ENCODE assay signal across 8 cellular contexts in the genomic region with DNA sequence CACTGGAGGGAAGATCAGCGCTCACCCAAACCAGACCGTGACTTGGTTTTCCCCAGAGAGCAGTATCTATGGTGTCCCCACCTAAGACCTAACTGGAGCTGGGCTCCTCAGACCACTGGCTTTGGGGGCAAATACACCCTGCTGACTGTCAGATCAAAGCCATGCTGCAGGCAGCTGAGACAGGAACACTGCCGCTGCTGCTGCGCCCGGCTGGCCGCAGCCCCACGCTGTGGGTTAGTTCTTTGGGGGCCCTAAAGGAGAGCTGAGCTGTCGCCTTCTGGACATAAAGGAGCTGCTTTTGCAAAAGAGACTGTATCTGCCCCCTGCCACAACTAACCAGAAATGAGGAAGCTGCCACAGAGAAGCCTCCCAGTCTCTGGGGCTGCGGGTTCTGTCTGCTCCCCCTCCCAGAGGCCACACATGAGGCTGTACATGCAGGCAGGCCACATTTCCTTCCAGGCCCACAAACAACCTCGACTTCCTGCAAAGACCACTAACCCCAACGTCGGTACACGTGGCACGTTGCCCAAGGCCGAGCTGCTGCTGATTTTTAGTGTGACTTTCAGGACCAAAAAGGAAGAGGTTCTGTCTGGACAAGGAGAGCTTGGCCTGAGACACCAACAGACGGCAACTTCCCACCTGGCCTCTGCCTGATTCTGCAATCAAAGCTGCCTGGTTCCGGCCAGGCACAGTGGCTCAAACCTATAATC. TPM values are rescaled to one million over a fixed set of nuclear protein-coding genes. Genes with fewer than 3 reads are reported as not detected.
DNase-seq lines count a peak whose midpoint lies in the region; ATAC-seq and TF ChIP-seq lines count a peak whose summit lies in the region.

No MANE protein-coding gene starts in this region.

- ATAC-seq in GM18505 (IDR thresholded peaks at IDR 0.05; ENCODE audit: unreplicated experiment) (peak; percentile 57), HG02885 (IDR thresholded peaks at IDR 0.05; ENCODE audit: poor library complexity, unreplicated experiment) (peak; percentile 58), HG03442 (IDR thresholded peaks at IDR 0.05; ENCODE audit: unreplicated experiment) (no peak)
- ATAC-seq in naive thymus-derived CD8-positive, alpha-beta T cell: peak; percentile 70 to 79

- peak; percentile 67 for TF ChIP-seq POLR2A in GM18505 (IDR thresholded peaks at IDR 0.05; ENCODE audit: borderline replicate concordance, extremely low read depth, insufficient read depth, insufficient read length)

- POLR2A ChIA-PET in naive thymus-derived CD8-positive, alpha-beta T cell (lab: Charles Lee): interaction anchor here (0.9 to 1.5 kb wide), 5 partner anchors 10 to 258 kb away, joined by 3 to 13 read pairs (median 5); a partner anchor contains a TSS

- peak overlapping the region; percentile 16 for H3K27ac ChIP-seq in caudate nucleus (ENCODE audit: low read depth, low read length)

- H3K4me1 Mint-ChIP-seq in naive thymus-derived CD8-positive, alpha-beta T cell: peaks cover 24 to 82% (median 57%) of the 10 kb centered on the region in 4 donors

- peak overlapping the region; percentile 57 to 94 (median 90) for H3K27ac Mint-ChIP-seq in naive thymus-derived CD8-positive, alpha-beta T cell

- H3K27me3 Mint-ChIP-seq in naive thymus-derived CD8-positive, alpha-beta T cell: no peaks in the 10 kb centered on the region

- no peaks in the 10 kb centered on the region for H3K9me3 Mint-ChIP-seq in naive thymus-derived CD8-positive, alpha-beta T cell

- peak overlapping the region; percentile 29 to 83 (median 66) for H3K4me3 Mint-ChIP-seq in naive thymus-derived CD8-positive, alpha-beta T cell

- DNase-seq in T-helper 1 cell (peak in 3 of 5 donors; percentile 30 to 79 (median 37)), caudate nucleus (lab: John Stamatoyannopoulos, UW) (peak in 31 of 61 donors; percentile 3 to 71 (median 34)), DMS 273 (lab: John Stamatoyannopoulos, UW; ENCODE audit: unreplicated experiment) (no peak), NCI-H446 (lab: John Stamatoyannopoulos, UW) (no peak)
- DNase-seq in naive thymus-derived CD8-positive, alpha-beta T cell: peak; percentile 23 to 81 (median 67)

- no peaks in the 10 kb centered on the region for H3K36me3 Mint-ChIP-seq in naive thymus-derived CD8-positive, alpha-beta T cell

RNA-seq across cellular contexts. Expression of a gene that starts 18.2 kb away (rescaled TPM):
- 100 to 1,000 TPM; 118 to 120 TPM for total RNA-seq in naive thymus-derived CD8-positive, alpha-beta T cell
- 10 to 100 TPM in 1 of 3 donors, 1 to 10 TPM in 2; 8.6 to 13.0 (median 8.7) TPM for polyA plus RNA-seq in naive thymus-derived CD8-positive, alpha-beta T cell

Comparison
In these comparisons a context has a peak if more than half of its experiments do, and no peak if none do; other contexts are left out.
1. DNase-seq: peak in T-helper 1 cell (3 of 5), caudate nucleus (31 of 61) and naive thymus-derived CD8-positive, alpha-beta T cell (10 of 10); none in DMS 273 (single experiment) and NCI-H446 (0 of 2).